7 cellular contexts compared by ENCODE assay signal in genomic region chr2:223814764-223815163, GRCh38. TPM values are rescaled to one million over a fixed set of nuclear protein-coding genes. Genes with fewer than 3 reads are reported as not detected.
DNase-seq lines count a peak whose midpoint lies in the region; ATAC-seq and TF ChIP-seq lines count a peak whose summit lies in the region.
"Not testable (repeated sequence)": the region's sequence is repeated elsewhere in the genome, so short reads cannot be mapped to it uniquely, and the experiment has no call there.

No MANE protein-coding gene starts in this region.

- H3K36me3 ChIP-seq in HCT116 (ENCODE audit: control insufficient read depth in 1 of 2, insufficient read depth in 2 of 2, low read length in 2 of 2); PC-3 (ENCODE audit: low read depth, low read length); SK-N-SH (replicated peaks in 1 of 2; ENCODE audit: control insufficient read depth in 1 of 2, insufficient read depth in 2 of 2, low read length in 1 of 2): not testable (repeated sequence)

- H3K9me3 Mint-ChIP-seq in activated T-helper 17 cell treated with anti-CD3 and anti-CD28 coated beads, Interleukin-2, amount 50 U/mL, for 72 hours; chondrocyte (ENCODE audit: low read depth); mesothelial cell of epicardium; stimulated activated memory B cell treated with anti-CD40 and anti-IgM and Interleukin-4, amounts not matched to agents 10 μg/mL and 1 μg/mL and 100 μg/mL, for 72 hours: not testable (repeated sequence)

- not testable (repeated sequence) for H4K20me1 ChIP-seq in HCT116 (ENCODE audit: insufficient read depth); PC-3 (ENCODE audit: low read length); SK-N-SH (ENCODE audit: insufficient read depth)

- DNase-seq in HCT116 (ENCODE audit: low read depth, low spot score); PC-3; SK-N-SH; chondrocyte (ENCODE audit: low spot score); mesothelial cell of epicardium (ENCODE audit: low spot score in 2 of 2, unreplicated experiment in 2 of 2): not testable (repeated sequence)

- not testable (repeated sequence) for H3K4me1 Mint-ChIP-seq in activated T-helper 17 cell treated with anti-CD3 and anti-CD28 coated beads, Interleukin-2, amount 50 U/mL, for 72 hours
- peaks cover 53% of the 10 kb centered on the region for H3K4me1 Mint-ChIP-seq in chondrocyte (ENCODE audit: low read depth)
- peaks cover 53% of the 10 kb centered on the region for H3K4me1 Mint-ChIP-seq in mesothelial cell of epicardium
- peaks cover 69% of the 10 kb centered on the region for H3K4me1 Mint-ChIP-seq in stimulated activated memory B cell treated with anti-CD40 and anti-IgM and Interleukin-4, amounts not matched to agents 10 μg/mL and 1 μg/mL and 100 μg/mL, for 72 hours

- not testable (repeated sequence) for H3K27me3 ChIP-seq in HCT116 (ENCODE audit: insufficient read depth, low read length); PC-3 (ENCODE audit: low read length); SK-N-SH (ENCODE audit: insufficient read depth)

- not testable (repeated sequence) for H3K9me2 ChIP-seq in HCT116 (ENCODE audit: insufficient read depth); PC-3 (replicated peaks; ENCODE audit: low read length); SK-N-SH

- BruUV-seq in HCT116 (replicated peaks; lab: Mats Ljungman, UMichigan); PC-3 (replicated peaks; lab: Mats Ljungman, UMichigan): not testable (repeated sequence)

- H3K4me3 Mint-ChIP-seq in activated T-helper 17 cell treated with anti-CD3 and anti-CD28 coated beads, Interleukin-2, amount 50 U/mL, for 72 hours; chondrocyte (ENCODE audit: unreplicated experiment); mesothelial cell of epicardium; stimulated activated memory B cell treated with anti-CD40 and anti-IgM and Interleukin-4, amounts not matched to agents 10 μg/mL and 1 μg/mL and 100 μg/mL, for 72 hours: not testable (repeated sequence)

- not testable (repeated sequence) for H3K9me3 ChIP-seq in HCT116 (ENCODE audit: control insufficient read depth in 1 of 2, insufficient read depth in 1 of 2, low read depth in 1 of 2, low read length in 2 of 2); PC-3 (ENCODE audit: low read length); SK-N-SH

- H3K27ac Mint-ChIP-seq in activated T-helper 17 cell treated with anti-CD3 and anti-CD28 coated beads, Interleukin-2, amount 50 U/mL, for 72 hours = peak overlapping the region; percentile 5
- H3K27ac Mint-ChIP-seq in chondrocyte (ENCODE audit: unreplicated experiment) (peak overlapping the region; percentile 82), mesothelial cell of epicardium (peak overlapping the region; percentile 81)
- H3K27ac Mint-ChIP-seq in stimulated activated memory B cell treated with anti-CD40 and anti-IgM and Interleukin-4, amounts not matched to agents 10 μg/mL and 1 μg/mL and 100 μg/mL, for 72 hours = peak overlapping the region; percentile 32

- RAD21 ChIA-PET in HCT116 (lab: Charles Lee; ENCODE audit: low non-redundant PET in 1 of 2, low total read pairs in 2 of 2, uncharacterized antibody in 2 of 2, unreplicated experiment in 2 of 2) = not testable (repeated sequence)

- H3K27ac ChIP-seq in HCT116 (ENCODE audit: low read depth, low read length) (peak overlapping the region; percentile 99), PC-3 (ENCODE audit: low read length) (peak overlapping the region; percentile 85), SK-N-SH (ENCODE audit: low read depth in 2 of 2, low read length in 1 of 2) (peak overlapping the region in 1 of 2 experiments; percentile 71; a peak in 2 of 4 replicates)

- POLR2A ChIA-PET in HCT116 (lab: Charles Lee); PC-3 (lab: Charles Lee; ENCODE audit: unreplicated experiment); SK-N-SH (lab: Yijun Ruan, JAX): not testable (repeated sequence)

- not testable (repeated sequence) for H3K36me3 Mint-ChIP-seq in activated T-helper 17 cell treated with anti-CD3 and anti-CD28 coated beads, Interleukin-2, amount 50 U/mL, for 72 hours (ENCODE audit: low read depth); chondrocyte (ENCODE audit: low read depth); mesothelial cell of epicardium
- peaks cover 29% of the 10 kb centered on the region for H3K36me3 Mint-ChIP-seq in stimulated activated memory B cell treated with anti-CD40 and anti-IgM and Interleukin-4, amounts not matched to agents 10 μg/mL and 1 μg/mL and 100 μg/mL, for 72 hours

- H3K27me3 Mint-ChIP-seq in activated T-helper 17 cell treated with anti-CD3 and anti-CD28 coated beads, Interleukin-2, amount 50 U/mL, for 72 hours; chondrocyte (ENCODE audit: low read depth); mesothelial cell of epicardium (ENCODE audit: low read depth); stimulated activated memory B cell treated with anti-CD40 and anti-IgM and Interleukin-4, amounts not matched to agents 10 μg/mL and 1 μg/mL and 100 μg/mL, for 72 hours: not testable (repeated sequence)

- WGBS in SK-N-SH (ENCODE audit: low lambda C conversion rate) = 62% methylated on average over 3 of the region's 3 CpGs

- CTCF ChIA-PET in HCT116 (lab: Charles Lee) = interaction anchor here (0.8 kb wide), 1 partner anchor 55 kb away, joined by 3 read pairs; no protein-coding TSS in a partner anchor
- CTCF ChIA-PET in PC-3 (lab: Charles Lee) = not testable (repeated sequence)
- CTCF ChIA-PET in SK-N-SH (lab: Yijun Ruan, JAX) = interaction anchor here (1.2 kb wide), 1 partner anchor 17 kb away, joined by 3 read pairs; no protein-coding TSS in a partner anchor

- H3K4me3 ChIP-seq in HCT116 (replicated peaks in 1 of 2; ENCODE audit: low read depth in 1 of 2, low read length in 2 of 2) (peak overlapping the region in 1 of 2 experiments; percentile 31; a peak in 1 of 4 replicates), PC-3 (ENCODE audit: low read length) (0 out of 2 replicates have a peak overlapping the region, but pooled peaks have one; percentile 2)
- H3K4me3 ChIP-seq in SK-N-SH (ENCODE audit: low read depth in 2 of 2, low read length in 1 of 2) = not testable (repeated sequence)

- TF ChIP-seq EP300 in SK-N-SH (IDR thresholded peaks at IDR 0.05; ENCODE audit: borderline replicate concordance in 1 of 2, low read depth in 1 of 2, low read length in 1 of 2) = not testable (repeated sequence)

- TF ChIP-seq CTCF in HCT116 (IDR thresholded peaks at IDR 0.05 in 2 of 3, conservative IDR thresholded peaks at IDR 0.05 in 1 of 3; ENCODE audit: borderline replicate concordance in 1 of 3, insufficient read depth in 1 of 3, low read depth in 2 of 3, low read length in 2 of 3); PC-3 (conservative IDR thresholded peaks at IDR 0.05; ENCODE audit: low read depth, low read length); SK-N-SH (IDR thresholded peaks at IDR 0.05); chondrocyte (IDR thresholded peaks at IDR 0.05); mesothelial cell of epicardium (IDR thresholded peaks at IDR 0.05; ENCODE audit: unreplicated experiment): not testable (repeated sequence)

- H3K4me1 ChIP-seq in HCT116 (ENCODE audit: control insufficient read depth in 1 of 2, insufficient read depth in 2 of 2, low read length in 2 of 2) (peaks cover 85 to 92% of the 10 kb centered on the region in 2 experiments), PC-3 (ENCODE audit: insufficient read depth, low read length) (peaks cover 52% of the 10 kb centered on the region), SK-N-SH (ENCODE audit: control insufficient read depth in 1 of 2, insufficient read depth in 2 of 2, low read depth in 1 of 2, low read length in 1 of 2) (peaks cover 2 to 39% of the 10 kb centered on the region in 2 experiments; a peak in 2 of 4 replicates)

- not testable (repeated sequence) for TF ChIP-seq POLR2A in HCT116 (IDR thresholded peaks at IDR 0.05; ENCODE audit: borderline replicate concordance, extremely low read depth, insufficient read depth, insufficient read length)

- intact Hi-C loops in HCT116 (cut with micrococcal nuclease) = loop anchor here (1.0 kb wide), 1 partner anchor 47 kb away; no protein-coding TSS in a partner anchor
- intact Hi-C loops in PC-3 (cut with micrococcal nuclease) = loop anchor here (1.0 to 2.0 kb wide), 3 partner anchors 17 to 46 kb away; partner anchors contain the start of gene AP1S3

- ATAC-seq in HCT116 (peak; percentile 58), PC-3 (peak; percentile 3; the same call in 1 of the 2 replicates)
- ATAC-seq in activated T-helper 17 cell treated with anti-CD3 and anti-CD28 coated beads, Interleukin-2, amount 50 U/mL, for 72 hours (replicated peaks); stimulated activated memory B cell treated with anti-CD40 and anti-IgM and Interleukin-4, amounts not matched to agents 10 μg/mL and 1 μg/mL and 100 μg/mL, for 72 hours: not testable (repeated sequence)

- not testable (repeated sequence) for H2AFZ ChIP-seq in HCT116 (ENCODE audit: low read depth, low read length, poor library complexity, severe bottlenecking); PC-3 (ENCODE audit: low read length); SK-N-SH (ENCODE audit: low read depth)

- H3K79me2 ChIP-seq in HCT116 (ENCODE audit: insufficient read depth, low read length) = peaks cover 95% of the 10 kb centered on the region
- peaks cover 94% of the 10 kb centered on the region for H3K79me2 ChIP-seq in PC-3 (ENCODE audit: low read length)
- peaks cover 14% of the 10 kb centered on the region; the same call in 1 of the 2 replicates for H3K79me2 ChIP-seq in SK-N-SH (ENCODE audit: insufficient read depth)

- H3K9ac ChIP-seq in HCT116 (ENCODE audit: low read length) (peak overlapping the region; percentile 46), PC-3 (ENCODE audit: low read length) (peak overlapping the region; percentile 44)
- not testable (repeated sequence) for H3K9ac ChIP-seq in SK-N-SH

- not testable (repeated sequence) for TF ChIP-seq RAD21 in HCT116 (IDR thresholded peaks at IDR 0.05; ENCODE audit: low read depth); SK-N-SH (IDR thresholded peaks at IDR 0.05; ENCODE audit: low read length)

- H3K4me2 ChIP-seq in HCT116 (ENCODE audit: low read length) = peak overlapping the region; percentile 53
- H3K4me2 ChIP-seq in PC-3 (ENCODE audit: low read length) = peak overlapping the region; percentile 42
- H3K4me2 ChIP-seq in SK-N-SH = peak overlapping the region; percentile 51

- not testable (repeated sequence) for H3F3A ChIP-seq in PC-3 (ENCODE audit: low read length, unreplicated experiment); SK-N-SH (replicated peaks; ENCODE audit: insufficient read depth)

RNA-seq across cellular contexts. Expression of gene AP1S3, which starts 22.6 kb away (rescaled TPM):
- 185 TPM for total RNA-seq in HCT116 (2021; ENCODE audit: unreplicated experiment)
- polyA plus RNA-seq in HCT116 (2012) = 63.9 and 76.8 TPM in 2 replicates
- total RNA-seq in PC-3 (2014; rRNA removed) = 34.3 and 37.6 TPM in 2 replicates
- polyA plus RNA-seq in SK-N-SH (2012; rRNA removed) = 4.8 and 6.1 TPM in 2 replicates
- 7.2 and 7.7 TPM in 2 replicates for polyA plus RNA-seq in SK-N-SH (2012; cell fraction: cytosol; rRNA removed)
- 1.6 and 4.1 TPM in 2 replicates for polyA plus RNA-seq in SK-N-SH (2012; cell fraction: nucleus; rRNA removed)
- 1 to 10 TPM; 4.0 to 6.3 TPM for total RNA-seq in activated T-helper 17 cell treated with anti-CD3 and anti-CD28 coated beads, Interleukin-2, amount 50 U/mL, for 72 hours
- 5.2 to 6.4 TPM (median 5.5 TPM) in 3 replicates for total RNA-seq in chondrocyte
- total RNA-seq in mesothelial cell of epicardium = 18.0 to 23.2 TPM (median 18.5 TPM) in 3 replicates

Comparison
In these comparisons a context has a peak if more than half of its experiments do, and no peak if none do; other contexts are left out.
1. H3K27ac Mint-ChIP-seq: peak in every context shown above with its lines; median percentile 82 in chondrocyte; 81 in mesothelial cell of epicardium; 32 in stimulated activated memory B cell treated with anti-CD40 and anti-IgM and Interleukin-4, amounts not matched to agents 10 μg/mL and 1 μg/mL and 100 μg/mL, for 72 hours; 5 in activated T-helper 17 cell treated with anti-CD3 and anti-CD28 coated beads, Interleukin-2, amount 50 U/mL, for 72 hours.